Comparison of ENCODE assay signal across 15 cellular contexts in the genomic region with DNA sequence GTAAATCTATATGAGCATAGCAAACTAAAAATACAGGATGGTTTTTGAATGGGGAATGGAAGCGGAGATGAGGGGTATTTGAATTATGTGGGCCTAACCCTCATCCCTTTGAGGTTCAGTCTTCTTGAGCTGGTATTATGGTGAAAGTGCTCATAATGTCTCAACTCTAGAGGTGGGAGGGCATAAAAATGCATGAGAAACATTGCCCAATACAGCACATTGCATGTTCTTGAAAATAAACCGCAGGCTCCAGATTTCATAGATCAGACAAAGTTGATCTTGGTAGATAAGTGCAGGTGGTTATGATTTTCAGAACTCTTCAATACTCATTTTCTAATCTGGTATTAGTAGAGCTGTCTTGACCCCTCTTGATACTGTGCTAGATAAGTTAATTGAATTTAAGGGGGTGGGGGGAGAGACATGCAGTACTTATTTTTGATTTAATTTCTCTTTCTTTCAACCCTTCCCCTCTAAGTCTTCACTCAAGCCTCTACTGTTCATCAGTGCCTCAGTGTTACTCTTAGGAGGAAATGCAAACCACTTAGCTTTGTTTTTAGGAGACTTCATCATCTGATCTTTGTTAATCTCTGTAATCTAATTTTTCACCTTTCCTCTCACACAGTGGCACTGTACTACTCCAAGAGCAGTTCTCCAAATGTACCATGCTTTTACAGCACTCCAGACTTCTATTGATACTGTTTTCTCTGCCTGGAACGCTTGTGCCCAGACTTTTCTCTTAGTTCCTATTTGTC. TPM values are rescaled to one million over a fixed set of nuclear protein-coding genes. Genes with fewer than 3 reads are reported as not detected.
DNase-seq lines count a peak whose midpoint lies in the region; ATAC-seq and TF ChIP-seq lines count a peak whose summit lies in the region.
"Had no signal": no experiment of that assay in that cellular context is flagged by ENCODE, and none has a peak within 500 bp of the region (broad histone marks: within the 10 kb centered on the region; RNA-seq: fewer than 3 reads in every experiment).

No MANE protein-coding gene starts in this region.

- BruUV-seq in Panc1 (replicated peaks; lab: Mats Ljungman, UMichigan): TSS peak; percentile 0

- H3K27ac ChIP-seq in Panc1 (ENCODE audit: low read length): no peak overlapping the region
- H3K27ac ChIP-seq in naive thymus-derived CD4-positive, alpha-beta T cell (ENCODE audit: low read depth, low read length): no peak overlapping the region
- H3K27ac ChIP-seq: heart left ventricle, PC-9, transverse colon had no signal

- no peaks in the 10 kb centered on the region for H3K9me3 ChIP-seq in Panc1 (ENCODE audit: control insufficient read depth, insufficient read depth, low read depth, low read length)
- no peaks in the 10 kb centered on the region for H3K9me3 ChIP-seq in naive thymus-derived CD4-positive, alpha-beta T cell (ENCODE audit: control insufficient read depth in 2 of 3, low read length in 3 of 3)
- H3K9me3 ChIP-seq in HAP-1: no peaks in the 10 kb centered on the region
- H3K9me3 ChIP-seq: heart left ventricle, transverse colon had no signal

- TF ChIP-seq CTCF in Panc1 (IDR thresholded peaks at IDR 0.05): no peak

- POLR2A ChIA-PET in Panc1 (lab: Charles Lee): no interaction called here
- POLR2A ChIA-PET in activated naive CD8-positive, alpha-beta T cell treated with anti-CD3 and anti-CD28 coated beads, Interleukin-2, amount 10 ng/mL, durations not matched to agents 7 days and 5 days (lab: Charles Lee): no interaction called here
- POLR2A ChIA-PET in naive thymus-derived CD4-positive, alpha-beta T cell (lab: Charles Lee): interaction anchor here (0.6 to 1.3 kb wide), 2 partner anchors 11 to 24 kb away, joined by 3 to 5 read pairs; no protein-coding TSS in a partner anchor

- peak overlapping the region; percentile 92 for H3K27ac Mint-ChIP-seq in activated T-cell treated with anti-CD3 and anti-CD28 coated beads, Interleukin-2, amount 50 U/mL, for 72 hours
- H3K27ac Mint-ChIP-seq in activated naive CD8-positive, alpha-beta T cell treated with anti-CD3 and anti-CD28 coated beads, Interleukin-2, amount 10 ng/mL, durations not matched to agents 7 days and 5 days: peak overlapping the region; percentile 44
- H3K27ac Mint-ChIP-seq in naive thymus-derived CD4-positive, alpha-beta T cell: peak overlapping the region; percentile 41 to 82 (median 71)

- intact Hi-C loops in Panc1 (cut with micrococcal nuclease; ENCODE audit: unreplicated experiment): no loop called here
- intact Hi-C loops in naive thymus-derived CD4-positive, alpha-beta T cell (cut with micrococcal nuclease): loop anchor here in 1 of 2 donors (1.0 kb wide), 1 partner anchor 11 kb away; no protein-coding TSS in a partner anchor
- intact Hi-C loops in left cardiac atrium (cut with DNase I): no loop called here

- no peaks in the 10 kb centered on the region for H3K9me3 Mint-ChIP-seq in activated T-cell treated with anti-CD3 and anti-CD28 coated beads, Interleukin-2, amount 50 U/mL, for 72 hours
- no peaks in the 10 kb centered on the region for H3K9me3 Mint-ChIP-seq in activated naive CD8-positive, alpha-beta T cell treated with anti-CD3 and anti-CD28 coated beads, Interleukin-2, amount 10 ng/mL, durations not matched to agents 7 days and 5 days
- H3K9me3 Mint-ChIP-seq in naive thymus-derived CD4-positive, alpha-beta T cell: no peaks in the 10 kb centered on the region
- H3K9me3 Mint-ChIP-seq: immature natural killer cell had no signal

- H3K36me3 Mint-ChIP-seq in activated T-cell treated with anti-CD3 and anti-CD28 coated beads, Interleukin-2, amount 50 U/mL, for 72 hours (ENCODE audit: insufficient read depth in 2 of 2): peaks cover 33 to 59% of the 10 kb centered on the region in 2 donors
- peaks cover 54% of the 10 kb centered on the region for H3K36me3 Mint-ChIP-seq in activated naive CD8-positive, alpha-beta T cell treated with anti-CD3 and anti-CD28 coated beads, Interleukin-2, amount 10 ng/mL, durations not matched to agents 7 days and 5 days
- peaks cover 21 to 77% (median 70%) of the 10 kb centered on the region in 5 donors for H3K36me3 Mint-ChIP-seq in naive thymus-derived CD4-positive, alpha-beta T cell

- peak; percentile 56 to 65 for ATAC-seq in activated T-cell treated with anti-CD3 and anti-CD28 coated beads, Interleukin-2, amount 50 U/mL, for 72 hours (replicated peaks in 1 of 2)
- ATAC-seq in Panc1 (no peak), left cardiac atrium (no peak)
- ATAC-seq in activated naive CD8-positive, alpha-beta T cell treated with anti-CD3 and anti-CD28 coated beads, Interleukin-2, amount 10 ng/mL, durations not matched to agents 7 days and 5 days (ENCODE audit: low read depth): no peak
- peak; percentile 56 for ATAC-seq in naive thymus-derived CD4-positive, alpha-beta T cell
- ATAC-seq: heart left ventricle, sciatic nerve had no signal

- in situ Hi-C loops in Panc1 (cut with HindIII; ENCODE audit: low pct_unique_long_range_greater_than_20kb, low sequenced_read_pairs) (no loop called here), HAP-1 (cut with MboI; ENCODE audit: low sequenced_read_pairs) (no loop called here)

- no peak overlapping the region for H3K4me3 ChIP-seq in Panc1 (ENCODE audit: low read depth in 2 of 2, low read length in 2 of 2)
- no peak overlapping the region for H3K4me3 ChIP-seq in naive thymus-derived CD4-positive, alpha-beta T cell (ENCODE audit: low read length)
- no peak overlapping the region for H3K4me3 ChIP-seq in HAP-1
- H3K4me3 ChIP-seq: heart left ventricle, PC-9, transverse colon had no signal

- H3K4me3 Mint-ChIP-seq in activated T-cell treated with anti-CD3 and anti-CD28 coated beads, Interleukin-2, amount 50 U/mL, for 72 hours: peak overlapping the region in 1 of 2 donors; percentile 51
- H3K4me3 Mint-ChIP-seq in activated naive CD8-positive, alpha-beta T cell treated with anti-CD3 and anti-CD28 coated beads, Interleukin-2, amount 10 ng/mL, durations not matched to agents 7 days and 5 days: no peak overlapping the region
- H3K4me3 Mint-ChIP-seq in naive thymus-derived CD4-positive, alpha-beta T cell: peak overlapping the region in 9 of 10 donors; percentile 10 to 58 (median 29)
- H3K4me3 Mint-ChIP-seq: immature natural killer cell had no signal

- CTCF ChIA-PET in Panc1 (lab: Charles Lee): no interaction called here
- CTCF ChIA-PET in naive thymus-derived CD4-positive, alpha-beta T cell (lab: Charles Lee): interaction anchor here (0.6 to 1.4 kb wide), 3 partner anchors 9 to 22 kb away, joined by 3 to 4 read pairs (median 3); no protein-coding TSS in a partner anchor

- DNase-seq in activated T-cell treated with anti-CD3 and anti-CD28 coated beads, Interleukin-2, amount 50 U/mL, for 72 hours: no peak
- no peak for DNase-seq in activated T-cell treated with anti-CD3 and anti-CD28 coated beads, Interleukin-2, amount 50 U/mL, for 1 hour
- DNase-seq in Panc1 (ENCODE audit: low read depth, low spot score) (no peak), HAP-1 (ENCODE audit: low spot score in 2 of 2) (no peak), left cardiac atrium (no peak), NCI-H2107 treated with DMSO at 0.1 percent for 48 hours (lab: John Stamatoyannopoulos, UW; ENCODE audit: unreplicated experiment) (no peak)
- DNase-seq in activated naive CD8-positive, alpha-beta T cell treated with anti-CD3 and anti-CD28 coated beads, Interleukin-2, amount 10 ng/mL, durations not matched to agents 7 days and 5 days: no peak
- DNase-seq in naive thymus-derived CD4-positive, alpha-beta T cell: peak in 6 of 9 donors; percentile 19 to 37 (median 32)
- DNase-seq: heart left ventricle, immature natural killer cell, MM.1S, NCI-H226, PC-9, transverse colon had no signal

- H3K4me1 ChIP-seq in Panc1 (ENCODE audit: control insufficient read depth, insufficient read depth, low read length): no peaks in the 10 kb centered on the region; the same call in 1 of the 2 replicates
- peaks cover 0 to 16% of the 10 kb centered on the region in 2 donors for H3K4me1 ChIP-seq in naive thymus-derived CD4-positive, alpha-beta T cell (ENCODE audit: control insufficient read depth in 2 of 2, insufficient read depth in 2 of 2, low read length in 2 of 2)
- no peaks in the 10 kb centered on the region for H3K4me1 ChIP-seq in HAP-1
- H3K4me1 ChIP-seq: transverse colon had no signal

- H3K27me3 ChIP-seq in Panc1 (ENCODE audit: control insufficient read depth, insufficient read depth, low read length): no peaks in the 10 kb centered on the region
- H3K27me3 ChIP-seq in naive thymus-derived CD4-positive, alpha-beta T cell (ENCODE audit: control insufficient read depth in 2 of 2, insufficient read depth in 2 of 2, low read length in 2 of 2): no peaks in the 10 kb centered on the region
- H3K27me3 ChIP-seq in HAP-1 (ENCODE audit: low read depth): no peaks in the 10 kb centered on the region
- H3K27me3 ChIP-seq: heart left ventricle, transverse colon had no signal

- no peaks in the 10 kb centered on the region for H3K27me3 Mint-ChIP-seq in activated T-cell treated with anti-CD3 and anti-CD28 coated beads, Interleukin-2, amount 50 U/mL, for 72 hours (ENCODE audit: low read depth)
- H3K27me3 Mint-ChIP-seq in activated naive CD8-positive, alpha-beta T cell treated with anti-CD3 and anti-CD28 coated beads, Interleukin-2, amount 10 ng/mL, durations not matched to agents 7 days and 5 days: no peaks in the 10 kb centered on the region
- H3K27me3 Mint-ChIP-seq in naive thymus-derived CD4-positive, alpha-beta T cell: no peaks in the 10 kb centered on the region

- peaks cover 82% of the 10 kb centered on the region for H3K36me3 ChIP-seq in Panc1 (ENCODE audit: control insufficient read depth, insufficient read depth, low read length)
- H3K36me3 ChIP-seq in naive thymus-derived CD4-positive, alpha-beta T cell (ENCODE audit: control insufficient read depth in 2 of 3, insufficient read depth in 3 of 3, low read length in 3 of 3): peaks cover 33 to 78% (median 70%) of the 10 kb centered on the region in 3 experiments
- H3K36me3 ChIP-seq in HAP-1 (replicated peaks): peaks cover 92% of the 10 kb centered on the region

- H3K4me1 Mint-ChIP-seq in activated T-cell treated with anti-CD3 and anti-CD28 coated beads, Interleukin-2, amount 50 U/mL, for 72 hours (ENCODE audit: low read depth): peaks cover 78% of the 10 kb centered on the region
- peaks cover 36% of the 10 kb centered on the region for H3K4me1 Mint-ChIP-seq in activated naive CD8-positive, alpha-beta T cell treated with anti-CD3 and anti-CD28 coated beads, Interleukin-2, amount 10 ng/mL, durations not matched to agents 7 days and 5 days
- peaks cover 26 to 87% (median 79%) of the 10 kb centered on the region in 7 donors for H3K4me1 Mint-ChIP-seq in naive thymus-derived CD4-positive, alpha-beta T cell

RNA-seq across cellular contexts. Expression of a gene that starts 22.2 kb away (rescaled TPM):
- 100 to 1,000 TPM; 300 to 324 TPM for total RNA-seq in activated T-cell treated with anti-CD3 and anti-CD28 coated beads, Interleukin-2, amount 50 U/mL, for 72 hours
- 322 TPM for total RNA-seq in Panc1 (2021; ENCODE audit: unreplicated experiment)
- polyA plus RNA-seq in Panc1 (2012; ENCODE audit: insufficient read length): 173 TPM
- 100 to 1,000 TPM; 268 to 273 TPM for total RNA-seq in activated naive CD8-positive, alpha-beta T cell treated with anti-CD3 and anti-CD28 coated beads, Interleukin-2, amount 10 ng/mL, durations not matched to agents 7 days and 5 days
- total RNA-seq in naive thymus-derived CD4-positive, alpha-beta T cell: 100 to 1,000 TPM; 168 to 347 (median 228) TPM
- 100 to 1,000 TPM; 297 to 316 TPM for polyA plus RNA-seq in naive thymus-derived CD4-positive, alpha-beta T cell
- 100 to 1,000 TPM; 114 to 148 TPM for total RNA-seq in left cardiac atrium

RNA-seq across cellular contexts. Expression of a gene that starts 49.6 kb away (rescaled TPM):
- 1 to 10 TPM; 1.6 TPM for total RNA-seq in activated T-cell treated with anti-CD3 and anti-CD28 coated beads, Interleukin-2, amount 50 U/mL, for 72 hours
- total RNA-seq in Panc1 (2021; ENCODE audit: unreplicated experiment) (0.74 TPM), left cardiac atrium (under 1 TPM; 0.13 to 0.27 TPM)
- polyA plus RNA-seq in Panc1 (2012; ENCODE audit: insufficient read length): 1.6 TPM
- total RNA-seq in activated naive CD8-positive, alpha-beta T cell treated with anti-CD3 and anti-CD28 coated beads, Interleukin-2, amount 10 ng/mL, durations not matched to agents 7 days and 5 days: 1 to 10 TPM; 1.1 to 2.0 TPM
- 1 to 10 TPM; 2.0 to 5.1 (median 2.6) TPM for total RNA-seq in naive thymus-derived CD4-positive, alpha-beta T cell
- polyA plus RNA-seq in naive thymus-derived CD4-positive, alpha-beta T cell: 1 to 10 TPM; 3.7 to 4.3 TPM

RNA-seq across cellular contexts. Expression of a gene that starts 49.7 kb away (rescaled TPM):
- 10 to 100 TPM; 28.4 to 29.7 TPM for total RNA-seq in activated T-cell treated with anti-CD3 and anti-CD28 coated beads, Interleukin-2, amount 50 U/mL, for 72 hours
- total RNA-seq in Panc1 (2021; ENCODE audit: unreplicated experiment) (16.5 TPM), left cardiac atrium (10 to 100 TPM in 1 of 2 donors, 1 to 10 TPM in 1; 5.9 to 14.6 TPM)
- polyA plus RNA-seq in Panc1 (2012; ENCODE audit: insufficient read length): 19.2 TPM
- total RNA-seq in activated naive CD8-positive, alpha-beta T cell treated with anti-CD3 and anti-CD28 coated beads, Interleukin-2, amount 10 ng/mL, durations not matched to agents 7 days and 5 days: 10 to 100 TPM; 28.2 to 29.4 TPM
- 10 to 100 TPM; 15.7 to 29.9 (median 20.6) TPM for total RNA-seq in naive thymus-derived CD4-positive, alpha-beta T cell
- 10 to 100 TPM; 31.9 to 34.4 TPM for polyA plus RNA-seq in naive thymus-derived CD4-positive, alpha-beta T cell

Comparison
In these comparisons a context has a peak if more than half of its experiments do, and no peak if none do; other contexts are left out.
1. ATAC-seq: peak in activated T-cell treated with anti-CD3 and anti-CD28 coated beads, Interleukin-2, amount 50 U/mL, for 72 hours (2 of 2) and naive thymus-derived CD4-positive, alpha-beta T cell (single experiment); none in Panc1 (single experiment), activated naive CD8-positive, alpha-beta T cell treated with anti-CD3 and anti-CD28 coated beads, Interleukin-2, amount 10 ng/mL, durations not matched to agents 7 days and 5 days (single experiment) and left cardiac atrium (0 of 2).
2. DNase-seq: peak in naive thymus-derived CD4-positive, alpha-beta T cell (6 of 9); none in activated T-cell treated with anti-CD3 and anti-CD28 coated beads, Interleukin-2, amount 50 U/mL, for 72 hours (0 of 2), activated T-cell treated with anti-CD3 and anti-CD28 coated beads, Interleukin-2, amount 50 U/mL, for 1 hour (single experiment), Panc1 (single experiment), activated naive CD8-positive, alpha-beta T cell treated with anti-CD3 and anti-CD28 coated beads, Interleukin-2, amount 10 ng/mL, durations not matched to agents 7 days and 5 days (single experiment), HAP-1 (0 of 2), left cardiac atrium (single experiment) and NCI-H2107 treated with DMSO at 0.1 percent for 48 hours (single experiment).
3. Peak in every context shown above with its lines, with median percentiles within 50 percentile points of each other: H3K27ac Mint-ChIP-seq.